ENCODE assay signal across 1 cellular context in the genomic region with DNA sequence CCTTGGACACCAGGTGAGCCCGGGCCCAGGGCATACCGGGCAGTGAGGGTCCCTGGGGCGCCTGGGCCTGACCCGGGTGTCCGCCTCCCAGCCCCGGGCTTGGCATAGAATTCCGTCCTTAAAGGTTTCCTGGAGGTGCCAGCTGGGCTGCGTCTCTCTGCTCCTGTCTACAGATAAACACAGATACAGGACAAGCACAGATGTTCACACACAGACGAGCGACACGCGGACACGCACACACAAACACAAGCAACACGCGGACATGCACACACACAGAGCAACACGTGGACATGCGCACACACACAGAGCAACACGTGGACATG.
TF ChIP-seq lines count a peak whose summit lies in the region.

No MANE protein-coding gene starts in this region.

TF ChIP-seq in K562, 482 proteins besides CTCF, POLR2A, EP300 and RAD21 (continued from another document):
- TF ChIP-seq, protein P1, sequence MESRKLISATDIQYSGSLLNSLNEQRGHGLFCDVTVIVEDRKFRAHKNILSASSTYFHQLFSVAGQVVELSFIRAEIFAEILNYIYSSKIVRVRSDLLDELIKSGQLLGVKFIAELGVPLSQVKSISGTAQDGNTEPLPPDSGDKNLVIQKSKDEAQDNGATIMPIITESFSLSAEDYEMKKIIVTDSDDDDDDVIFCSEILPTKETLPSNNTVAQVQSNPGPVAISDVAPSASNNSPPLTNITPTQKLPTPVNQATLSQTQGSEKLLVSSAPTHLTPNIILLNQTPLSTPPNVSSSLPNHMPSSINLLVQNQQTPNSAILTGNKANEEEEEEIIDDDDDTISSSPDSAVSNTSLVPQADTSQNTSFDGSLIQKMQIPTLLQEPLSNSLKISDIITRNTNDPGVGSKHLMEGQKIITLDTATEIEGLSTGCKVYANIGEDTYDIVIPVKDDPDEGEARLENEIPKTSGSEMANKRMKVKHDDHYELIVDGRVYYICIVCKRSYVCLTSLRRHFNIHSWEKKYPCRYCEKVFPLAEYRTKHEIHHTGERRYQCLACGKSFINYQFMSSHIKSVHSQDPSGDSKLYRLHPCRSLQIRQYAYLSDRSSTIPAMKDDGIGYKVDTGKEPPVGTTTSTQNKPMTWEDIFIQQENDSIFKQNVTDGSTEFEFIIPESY (CRISPR knock-in tag; IDR thresholded peaks at IDR 0.05) = 0 out of 2 replicates have a peak, but pooled peaks have one; percentile 36
